ENCODE assay signal across 8 cellular contexts in genomic region chr12:53677612-53678133, GRCh38. TPM values are rescaled to one million over a fixed set of nuclear protein-coding genes. Genes with fewer than 3 reads are reported as not detected.
DNase-seq lines count a peak whose midpoint lies in the region; ATAC-seq and TF ChIP-seq lines count a peak whose summit lies in the region.

No MANE protein-coding gene starts in this region.

- H3K27ac Mint-ChIP-seq in stimulated activated naive CD8-positive, alpha-beta T cell treated with anti-CD3 and anti-CD28 coated beads, Interleukin-15, amount 100 ng/mL, for 72 hours: no peak overlapping the region

- intact Hi-C loops in adrenal gland (cut with DNase I): loop anchor here (5.0 kb wide), 2 partner anchors 130 to 135 kb away; no protein-coding TSS in a partner anchor
- intact Hi-C loops in left lung (cut with DNase I): loop anchor here in 1 of 2 donors (5.0 kb wide), 1 partner anchor 135 kb away; no protein-coding TSS in a partner anchor

- H3K9me3 Mint-ChIP-seq in stimulated activated naive CD8-positive, alpha-beta T cell treated with anti-CD3 and anti-CD28 coated beads, Interleukin-15, amount 100 ng/mL, for 72 hours: no peaks in the 10 kb centered on the region

- peak overlapping the region; percentile 76 to 86 for H3K4me3 Mint-ChIP-seq in stimulated activated naive CD8-positive, alpha-beta T cell treated with anti-CD3 and anti-CD28 coated beads, Interleukin-15, amount 100 ng/mL, for 72 hours

- H3K4me3 ChIP-seq in adrenal gland (peak overlapping the region in 1 of 4 donors; percentile 81), left lung (peak overlapping the region; percentile 21 to 74)

- H3K36me3 ChIP-seq in adrenal gland (replicated peaks in 1 of 2) (peaks cover 0 to 9% of the 10 kb centered on the region in 2 donors), left lung (peaks cover 0 to 12% of the 10 kb centered on the region in 2 donors)

- peaks cover 31% of the 10 kb centered on the region for H3K27me3 Mint-ChIP-seq in stimulated activated naive CD8-positive, alpha-beta T cell treated with anti-CD3 and anti-CD28 coated beads, Interleukin-15, amount 100 ng/mL, for 72 hours

- in situ Hi-C loops in KBM-7 (cut with MboI; ENCODE audit: low pct_unique_long_range_greater_than_20kb, low sequenced_read_pairs): no loop called here

- no peak for ATAC-seq in left lung
- no peak for ATAC-seq in stimulated activated naive CD8-positive, alpha-beta T cell treated with anti-CD3 and anti-CD28 coated beads, Interleukin-15, amount 100 ng/mL, for 72 hours
- no peak for ATAC-seq in GM21576 (IDR thresholded peaks at IDR 0.05; ENCODE audit: unreplicated experiment)

- 51 to 67% (median 63%) methylated on average over 9 of the region's 9 CpGs for WGBS in adrenal gland, 4 donors

- H3K27me3 ChIP-seq in adrenal gland: no peaks in the 10 kb centered on the region
- H3K27me3 ChIP-seq in left lung: peaks cover 0 to 19% of the 10 kb centered on the region in 2 donors

- H3K4me1 ChIP-seq in adrenal gland (replicated peaks in 1 of 2) (peaks cover 15 to 35% of the 10 kb centered on the region in 2 donors), left lung (peaks cover 14 to 37% of the 10 kb centered on the region in 2 donors)

- TF ChIP-seq CTCF in adrenal gland (IDR thresholded peaks at IDR 0.05): no peak
- TF ChIP-seq CTCF in left lung (IDR thresholded peaks at IDR 0.05): no peak

- no peak for TF ChIP-seq POLR2A in adrenal gland (IDR thresholded peaks at IDR 0.05)

- DNase-seq in NCI-H2107 treated with DMSO at 0.1 percent for 48 hours (lab: John Stamatoyannopoulos, UW; ENCODE audit: unreplicated experiment) (peak; percentile 19), NCI-H2107 (lab: John Stamatoyannopoulos, UW) (no peak), adrenal gland (peak in 1 of 7 donors; percentile 25), left lung (no peak), KBM-7 (no peak), NK-92 (lab: John Stamatoyannopoulos, UW; ENCODE audit: unreplicated experiment) (no peak)
- no peak for DNase-seq in stimulated activated naive CD8-positive, alpha-beta T cell treated with anti-CD3 and anti-CD28 coated beads, Interleukin-15, amount 100 ng/mL, for 72 hours

- H3K9me3 ChIP-seq in adrenal gland (replicated peaks in 1 of 3) (no peaks in the 10 kb centered on the region), left lung (no peaks in the 10 kb centered on the region)

- H3K27ac ChIP-seq in adrenal gland (peak overlapping the region in 4 of 5 donors; percentile 84 to 96 (median 92)), left lung (peak overlapping the region; percentile 89 to 93)

- H3K4me1 Mint-ChIP-seq in stimulated activated naive CD8-positive, alpha-beta T cell treated with anti-CD3 and anti-CD28 coated beads, Interleukin-15, amount 100 ng/mL, for 72 hours: peaks cover 28% of the 10 kb centered on the region

RNA-seq across cellular contexts. Expression of gene ATP5MC2, which starts 1.8 kb away (rescaled TPM):
- total RNA-seq in adrenal gland (100 to 1,000 TPM; 351 to 546 (median 470) TPM), left lung (100 to 1,000 TPM; 247 to 263 TPM)
- 100 to 1,000 TPM; 328 to 658 (median 587) TPM for polyA plus RNA-seq in adrenal gland

RNA-seq across cellular contexts. Expression of gene CALCOCO1, which starts 49.6 kb away (rescaled TPM):
- total RNA-seq in adrenal gland: 100 to 1,000 TPM in 6 of 8 donors, 10 to 100 TPM in 2; 62.2 to 187 (median 146) TPM
- 100 to 1,000 TPM in 1 of 3 donors, 10 to 100 TPM in 2; 48.0 to 128 (median 85.4) TPM for polyA plus RNA-seq in adrenal gland
- 100 to 1,000 TPM in 1 of 2 donors, 10 to 100 TPM in 1; 74.8 to 186 TPM for total RNA-seq in left lung

RNA-seq across cellular contexts. Expression of gene ATF7, which starts 51.5 kb away (rescaled TPM):
- total RNA-seq in adrenal gland: 10 to 100 TPM; 12.1 to 41.7 (median 28.5) TPM
- polyA plus RNA-seq in adrenal gland: 10 to 100 TPM; 13.0 to 31.9 (median 13.5) TPM
- total RNA-seq in left lung: 10 to 100 TPM; 48.7 to 58.5 TPM
